ENCODE assay signal across 14 cellular contexts in genomic region chr3:174330303-174330702, GRCh38.
DNase-seq lines count a peak whose midpoint lies in the region; ATAC-seq and TF ChIP-seq lines count a peak whose summit lies in the region.
"Had no signal": no experiment of that assay in that cellular context is flagged by ENCODE, and none has a peak within 500 bp of the region (broad histone marks: within the 10 kb centered on the region; RNA-seq: fewer than 3 reads in every experiment).

No MANE protein-coding gene starts in this region.

- peak; percentile 79 for DNase-seq in AG08395 (ENCODE audit: low spot score)
- DNase-seq in HS-27A (ENCODE audit: low read depth), result peak; percentile 91
- DNase-seq in adipocyte (ENCODE audit: low read depth), result peak; percentile 76
- peak; percentile 72 for DNase-seq in kidney glomerular epithelial cell (lab: John Stamatoyannopoulos, UW)
- no peak for DNase-seq in GM20000 (ENCODE audit: low spot score)
- no peak for DNase-seq in retina
- DNase-seq: activated CD8-positive, alpha-beta T cell treated with anti-CD3 and anti-CD28 coated beads, Interleukin-2, amount 10 ng/mL, durations not matched to agents 7 days and 5 days; activated naive CD4-positive, alpha-beta T cell treated with anti-CD3 and anti-CD28 coated beads, Interleukin-2, amount 50 U/mL, for 16 hours; CD4-positive, alpha-beta T cell; effector memory CD4-positive, alpha-beta T cell; NCI-H1105; T-helper 1 cell had no signal

- peak overlapping the region; percentile 54 for H3K9ac ChIP-seq in adipocyte (ENCODE audit: low read length)

- no peaks in the 10 kb centered on the region for H3K27me3 ChIP-seq in adipocyte (replicated peaks; ENCODE audit: control insufficient read depth, insufficient read depth, low read length)

- H3K9me3 ChIP-seq in adipocyte (ENCODE audit: control insufficient read depth, low read length), result no peaks in the 10 kb centered on the region

- ATAC-seq in HG03097 (IDR thresholded peaks at IDR 0.05; ENCODE audit: low FRiP score, unreplicated experiment), result no peak
- no peak for ATAC-seq in HG02885 (IDR thresholded peaks at IDR 0.05; ENCODE audit: poor library complexity, unreplicated experiment)
- ATAC-seq: activated CD8-positive, alpha-beta T cell treated with anti-CD3 and anti-CD28 coated beads, Interleukin-2, amount 10 ng/mL, durations not matched to agents 7 days and 5 days had no signal

- no peaks in the 10 kb centered on the region for H3K36me3 ChIP-seq in adipocyte (ENCODE audit: control insufficient read depth, insufficient read depth, low read length, severe bottlenecking)

- peaks cover 45% of the 10 kb centered on the region for H3K4me1 ChIP-seq in adipocyte (ENCODE audit: control insufficient read depth, insufficient read depth, low read length)

- no peak for TF ChIP-seq CTCF in GM20000 (IDR thresholded peaks at IDR 0.05; ENCODE audit: extremely low read depth, missing control alignments)

- H3K4me3 ChIP-seq in adipocyte (ENCODE audit: low read length), result peak overlapping the region; percentile 41

Comparison
In these comparisons a context has a peak if more than half of its experiments do, and no peak if none do; other contexts are left out.
1. DNase-seq: peak in AG08395 (single experiment), HS-27A (single experiment), adipocyte (single experiment) and kidney glomerular epithelial cell (single experiment); none in GM20000 (single experiment) and retina (single experiment).